10 cellular contexts compared by ENCODE assay signal in genomic region chr2:47032773-47033101, GRCh38.
DNase-seq lines count a peak whose midpoint lies in the region; ATAC-seq, FAIRE-seq and TF ChIP-seq lines count a peak whose summit lies in the region.
"Had no signal": no experiment of that assay in that cellular context is flagged by ENCODE, and none has a peak within 500 bp of the region (broad histone marks: within the 10 kb centered on the region; RNA-seq: fewer than 3 reads in every experiment).

No MANE protein-coding gene starts in this region.

- no peaks in the 10 kb centered on the region for H3K27me3 Mint-ChIP-seq in activated naive CD4-positive, alpha-beta T cell treated with anti-CD3 and anti-CD28 coated beads, Interleukin-2, amount 10 ng/mL, durations not matched to agents 7 days and 5 days
- H3K27me3 Mint-ChIP-seq in nephron (ENCODE audit: low read depth): peaks cover 9% of the 10 kb centered on the region
- no peaks in the 10 kb centered on the region for H3K27me3 Mint-ChIP-seq in type B pancreatic cell
- H3K27me3 Mint-ChIP-seq: T-cell had no signal

- peaks cover 24% of the 10 kb centered on the region for H3K4me1 Mint-ChIP-seq in activated naive CD4-positive, alpha-beta T cell treated with anti-CD3 and anti-CD28 coated beads, Interleukin-2, amount 10 ng/mL, durations not matched to agents 7 days and 5 days
- H3K4me1 Mint-ChIP-seq in nephron: peaks cover 45% of the 10 kb centered on the region
- peaks cover 39% of the 10 kb centered on the region for H3K4me1 Mint-ChIP-seq in type B pancreatic cell (ENCODE audit: unreplicated experiment)

- no peak overlapping the region for H2AFZ ChIP-seq in H1 (ENCODE audit: low read length)

- no peaks in the 10 kb centered on the region; a peak in 2 of 8 replicates for H3K36me3 ChIP-seq in H1 (ENCODE audit: control insufficient read depth in 2 of 4, insufficient read depth in 4 of 4, low read length in 3 of 4)
- peaks cover 73% of the 10 kb centered on the region for H3K36me3 ChIP-seq in MG63

- no peak overlapping the region for H2BK120ac ChIP-seq in H1 (replicated peaks; ENCODE audit: low read depth, low read length)

- WGBS in H1 (ENCODE audit: extremely low coverage in 1 of 2, insufficient coverage in 1 of 2, insufficient read length in 1 of 2, insufficient replicate concordance in 2 of 2, low coverage in 1 of 2, low lambda C conversion rate in 2 of 2, missing lambda C conversion rate in 1 of 2), 2 experiments: 93% methylated on average over 1 of the region's 1 CpG; no CpG with 5 or more reads in 1 of the 2 experiments

- no peak for FAIRE-seq in H1 (lab: Jason Lieb, UNC)

- H3K23ac ChIP-seq in H1 (ENCODE audit: insufficient read length): no peak overlapping the region

- no peaks in the 10 kb centered on the region for H3K9me3 Mint-ChIP-seq in activated naive CD4-positive, alpha-beta T cell treated with anti-CD3 and anti-CD28 coated beads, Interleukin-2, amount 10 ng/mL, durations not matched to agents 7 days and 5 days
- no peaks in the 10 kb centered on the region for H3K9me3 Mint-ChIP-seq in nephron
- no peaks in the 10 kb centered on the region for H3K9me3 Mint-ChIP-seq in type B pancreatic cell
- H3K9me3 Mint-ChIP-seq: T-cell had no signal

- H3K36me3 Mint-ChIP-seq in activated naive CD4-positive, alpha-beta T cell treated with anti-CD3 and anti-CD28 coated beads, Interleukin-2, amount 10 ng/mL, durations not matched to agents 7 days and 5 days: peaks cover 33% of the 10 kb centered on the region
- peaks cover 3% of the 10 kb centered on the region for H3K36me3 Mint-ChIP-seq in nephron (ENCODE audit: low read depth)
- H3K36me3 Mint-ChIP-seq in type B pancreatic cell: no peaks in the 10 kb centered on the region

- H3K56ac ChIP-seq in H1 (replicated peaks; ENCODE audit: insufficient read length, low read depth, low read length): no peak overlapping the region

- H3K4me3 Mint-ChIP-seq in activated naive CD4-positive, alpha-beta T cell treated with anti-CD3 and anti-CD28 coated beads, Interleukin-2, amount 10 ng/mL, durations not matched to agents 7 days and 5 days: no peak overlapping the region
- H3K4me3 Mint-ChIP-seq in nephron (peak overlapping the region in 1 of 3 experiments; percentile 39), type B pancreatic cell (peak overlapping the region; percentile 18)
- H3K4me3 Mint-ChIP-seq: T-cell had no signal

- H4K8ac ChIP-seq in H1 (ENCODE audit: extremely low read depth, insufficient read depth, low read length): no peak overlapping the region

- H3K27ac Mint-ChIP-seq in activated naive CD4-positive, alpha-beta T cell treated with anti-CD3 and anti-CD28 coated beads, Interleukin-2, amount 10 ng/mL, durations not matched to agents 7 days and 5 days: peak overlapping the region; percentile 9
- H3K27ac Mint-ChIP-seq in nephron (peak overlapping the region; percentile 55 to 91 (median 79)), type B pancreatic cell (peak overlapping the region; percentile 98)
- H3K27ac Mint-ChIP-seq: T-cell had no signal

- H4K20me1 ChIP-seq in H1 (replicated peaks in 1 of 2; ENCODE audit: control insufficient read depth in 1 of 2, insufficient read depth in 2 of 2, low read length in 2 of 2): peaks cover 0 to 4% of the 10 kb centered on the region in 2 experiments

- no peak for TF ChIP-seq POLR2A in H1 (IDR thresholded peaks at IDR 0.05; ENCODE audit: control extremely low read depth in 1 of 2, low read depth in 2 of 2, low read length in 2 of 2)

- H3K23me2 ChIP-seq in H1 (ENCODE audit: low read depth, low read length): no peaks in the 10 kb centered on the region

- H3K79me2 ChIP-seq in H1 (ENCODE audit: control insufficient read depth in 1 of 2, insufficient read depth in 2 of 2, low read length in 2 of 2): no peaks in the 10 kb centered on the region

- H3K18ac ChIP-seq in H1 (ENCODE audit: extremely low read depth, low read length): no peak overlapping the region

- H2BK5ac ChIP-seq in H1 (ENCODE audit: low read depth, low read length): no peak overlapping the region

- no peak overlapping the region for H3K9ac ChIP-seq in H1 (replicated peaks in 1 of 4; ENCODE audit: extremely low read depth in 1 of 4, low read depth in 3 of 4, low read length in 3 of 4)

- no peak overlapping the region for H3K4me3 ChIP-seq in H1 (ENCODE audit: extremely low read depth in 1 of 4, insufficient read depth in 2 of 4, low read depth in 3 of 4, low read length in 4 of 4)
- no peak overlapping the region for H3K4me3 ChIP-seq in MG63

- H3K9me3 ChIP-seq in H1 (ENCODE audit: insufficient read depth in 2 of 2, low read depth in 1 of 2, low read length in 1 of 2) (no peaks in the 10 kb centered on the region), MG63 (no peaks in the 10 kb centered on the region)

- H3K4me2 ChIP-seq in H1 (ENCODE audit: insufficient read depth in 1 of 2, low read depth in 2 of 2, low read length in 2 of 2): no peak overlapping the region

- H3K27ac ChIP-seq in H1 (ENCODE audit: low read depth, low read length): no peak overlapping the region

- no peak overlapping the region for H2BK20ac ChIP-seq in H1 (ENCODE audit: low read length)

- no peaks in the 10 kb centered on the region for H3K27me3 ChIP-seq in H1 (replicated peaks in 1 of 4; ENCODE audit: control insufficient read depth in 3 of 4, extremely low read depth in 1 of 4, insufficient read depth in 3 of 4, low read length in 3 of 4)
- H3K27me3 ChIP-seq in MG63: no peaks in the 10 kb centered on the region

- H3K4ac ChIP-seq in H1 (replicated peaks; ENCODE audit: insufficient read length, low read depth, low read length): no peak overlapping the region

- no peak overlapping the region for H3K14ac ChIP-seq in H1 (ENCODE audit: insufficient read length)

- H4K5ac ChIP-seq in H1 (ENCODE audit: insufficient read length, low read depth, low read length): no peak overlapping the region

- no peak for DNase-seq in activated naive CD4-positive, alpha-beta T cell treated with anti-CD3 and anti-CD28 coated beads, Interleukin-2, amount 10 ng/mL, durations not matched to agents 7 days and 5 days
- DNase-seq in activated naive CD4-positive, alpha-beta T cell treated with Interleukin-2 at 50 U/mL for 16 hours: no peak
- DNase-seq in H1 (ENCODE audit: low read depth in 1 of 2, low spot score in 2 of 2): no peak
- DNase-seq in type B pancreatic cell (ENCODE audit: extremely low spot score, unreplicated experiment): no peak
- DNase-seq in MG63: no peak
- DNase-seq in HUDEP-2 (lab: John Stamatoyannopoulos, UW; ENCODE audit: unreplicated experiment in 76 of 76): no peak
- DNase-seq: stimulated activated CD4-positive, alpha-beta T cell treated with anti-CD3 and anti-CD28 coated beads, Interleukin-2, amount 100 ng/mL, for 24 hours; T-cell had no signal

- peaks cover 8 to 22% (median 16%) of the 10 kb centered on the region in 4 experiments for H3K4me1 ChIP-seq in H1 (replicated peaks in 1 of 4; ENCODE audit: control insufficient read depth in 3 of 4, insufficient read depth in 4 of 4, low read length in 3 of 4)

- TF ChIP-seq EP300 in H1 (IDR thresholded peaks at IDR 0.05; ENCODE audit: borderline replicate concordance in 1 of 2, low read depth in 2 of 2, low read length in 2 of 2): no peak

- TF ChIP-seq CTCF in H1 (IDR thresholded peaks at IDR 0.05; ENCODE audit: control extremely low read depth in 1 of 3, insufficient read depth in 1 of 3, low read depth in 1 of 3, low read length in 3 of 3): no peak
- no peak for TF ChIP-seq CTCF in nephron (IDR thresholded peaks at IDR 0.05; ENCODE audit: unreplicated experiment in 3 of 3)
- no peak for TF ChIP-seq CTCF in type B pancreatic cell (conservative IDR thresholded peaks at IDR 0.05)

- ATAC-seq in HG03139 (IDR thresholded peaks at IDR 0.05; ENCODE audit: unreplicated experiment): no peak
- ATAC-seq: T-cell had no signal

- CTCF ChIA-PET in activated naive CD4-positive, alpha-beta T cell treated with anti-CD3 and anti-CD28 coated beads, Interleukin-2, amount 10 ng/mL, durations not matched to agents 7 days and 5 days (lab: Charles Lee): interaction anchor here (1.1 kb wide), 1 partner anchor 37 kb away, joined by 3 read pairs; no protein-coding TSS in a partner anchor
- CTCF ChIA-PET in H1 (lab: Charles Lee; ENCODE audit: partially characterized antibody): interaction anchor here (0.6 to 3.9 kb wide), 5 partner anchors 13 to 240 kb away, joined by 3 to 25 read pairs (median 3); no protein-coding TSS in a partner anchor

- H2AK5ac ChIP-seq in H1 (ENCODE audit: low read depth, low read length): no peak overlapping the region; the same call in 1 of the 2 replicates

- H2BK15ac ChIP-seq in H1 (ENCODE audit: low read length): no peak overlapping the region

- H4K91ac ChIP-seq in H1 (replicated peaks; ENCODE audit: insufficient read length, low read length): no peak overlapping the region

- H2BK12ac ChIP-seq in H1 (ENCODE audit: low read depth, low read length): peak overlapping the region; percentile 86; the same call in 1 of the 2 replicates

- H3K79me1 ChIP-seq in H1 (ENCODE audit: low read depth, low read length): no peaks in the 10 kb centered on the region

- POLR2A ChIA-PET in H1 (lab: Charles Lee; ENCODE audit: partially characterized antibody): no interaction called here

- no peak for TF ChIP-seq RAD21 in H1 (IDR thresholded peaks at IDR 0.05 in 1 of 2, conservative IDR thresholded peaks at IDR 0.05 in 1 of 2; ENCODE audit: low read depth in 2 of 2, low read length in 2 of 2)

TF ChIP-seq in H1, 55 proteins besides CTCF, POLR2A, EP300 and RAD21:
- TF ChIP-seq, protein P1, sequence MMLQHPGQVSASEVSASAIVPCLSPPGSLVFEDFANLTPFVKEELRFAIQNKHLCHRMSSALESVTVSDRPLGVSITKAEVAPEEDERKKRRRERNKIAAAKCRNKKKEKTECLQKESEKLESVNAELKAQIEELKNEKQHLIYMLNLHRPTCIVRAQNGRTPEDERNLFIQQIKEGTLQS (IDR thresholded peaks at IDR 0.05; ENCODE audit: insufficient read depth, low read depth, low read length): no peak
- no peak for TF ChIP-seq NRF1 (IDR thresholded peaks at IDR 0.05; ENCODE audit: low read depth, low read length)
- no peak for TF ChIP-seq RFX5 (IDR thresholded peaks at IDR 0.05; ENCODE audit: borderline replicate concordance, low read depth, low read length)
- TF ChIP-seq SIRT6 (IDR thresholded peaks at IDR 0.05; ENCODE audit: low read length): no peak

Comparison
In these comparisons a context has a peak if more than half of its experiments do, and no peak if none do; other contexts are left out.
1. H3K27ac Mint-ChIP-seq: peak in every context shown above with its lines; median percentile 98 in type B pancreatic cell; 79 in nephron; 9 in activated naive CD4-positive, alpha-beta T cell treated with anti-CD3 and anti-CD28 coated beads, Interleukin-2, amount 10 ng/mL, durations not matched to agents 7 days and 5 days.